In genomic region chr7:158910254-158911053, GRCh38 we compare ENCODE assay signal across 16 cellular contexts. TPM values are rescaled to one million over a fixed set of nuclear protein-coding genes. Genes with fewer than 3 reads are reported as not detected.
DNase-seq lines count a peak whose midpoint lies in the region; ATAC-seq and TF ChIP-seq lines count a peak whose summit lies in the region.
"Had no signal": no experiment of that assay in that cellular context is flagged by ENCODE, and none has a peak within 500 bp of the region (broad histone marks: within the 10 kb centered on the region; RNA-seq: fewer than 3 reads in every experiment).

No MANE protein-coding gene starts in this region.

- no peak for TF ChIP-seq CTCF in Caco-2 (IDR thresholded peaks at IDR 0.05; ENCODE audit: insufficient read depth in 1 of 2, low read depth in 1 of 2, low read length in 1 of 2, severe bottlenecking in 1 of 2, unreplicated experiment in 1 of 2)
- TF ChIP-seq CTCF in endodermal cell (conservative IDR thresholded peaks at IDR 0.05): no peak
- no peak for TF ChIP-seq CTCF in nephron progenitor cell (IDR thresholded peaks at IDR 0.05)
- no peak for TF ChIP-seq CTCF in ascending aorta (IDR thresholded peaks at IDR 0.05)

- H3K27ac Mint-ChIP-seq in Caco-2 (ENCODE audit: unreplicated experiment): peak overlapping the region; percentile 37
- H3K27ac Mint-ChIP-seq in endodermal cell: peak overlapping the region; percentile 37
- H3K27ac Mint-ChIP-seq in nephron progenitor cell: peak overlapping the region; percentile 97
- H3K27ac Mint-ChIP-seq: B cell, T-cell had no signal

- H2AFZ ChIP-seq in Karpas-422 (ENCODE audit: low read length): no peak overlapping the region

- POLR2A ChIA-PET in Caco-2 (lab: Charles Lee): no interaction called here

- intact Hi-C loops in Caco-2 (cut with micrococcal nuclease; ENCODE audit: unreplicated experiment) (no loop called here), ascending aorta (cut with DNase I) (no loop called here)

- H3K36me3 Mint-ChIP-seq in Caco-2 (ENCODE audit: insufficient read depth, unreplicated experiment): peaks cover 16% of the 10 kb centered on the region
- peaks cover 36% of the 10 kb centered on the region for H3K36me3 Mint-ChIP-seq in endodermal cell (ENCODE audit: low read depth)
- H3K36me3 Mint-ChIP-seq in nephron progenitor cell (ENCODE audit: low read depth): peaks cover 64% of the 10 kb centered on the region

- 96 to 98% methylated on average over 21 to 33 of the region's 33 CpGs for WGBS in endodermal cell (ENCODE audit: insufficient coverage in 1 of 2, insufficient read length in 1 of 2), 2 experiments

- no peak overlapping the region for H3K4me3 Mint-ChIP-seq in Caco-2 (ENCODE audit: unreplicated experiment)
- no peak overlapping the region for H3K4me3 Mint-ChIP-seq in endodermal cell
- H3K4me3 Mint-ChIP-seq in nephron progenitor cell: no peak overlapping the region
- H3K4me3 Mint-ChIP-seq: B cell, mesothelial cell of epicardium, T-cell had no signal

- H3K79me2 ChIP-seq in Karpas-422 (ENCODE audit: low read length): no peaks in the 10 kb centered on the region

- no peak for ATAC-seq in GM18505 (IDR thresholded peaks at IDR 0.05; ENCODE audit: unreplicated experiment)
- no peak for ATAC-seq in HG02678 (IDR thresholded peaks at IDR 0.05; ENCODE audit: unreplicated experiment)
- ATAC-seq in GM18520 (IDR thresholded peaks at IDR 0.05; ENCODE audit: unreplicated experiment): no peak
- ATAC-seq: T-cell had no signal

- H3K9me3 Mint-ChIP-seq in Caco-2 (ENCODE audit: unreplicated experiment) (no peaks in the 10 kb centered on the region), endodermal cell (no peaks in the 10 kb centered on the region), nephron progenitor cell (no peaks in the 10 kb centered on the region)
- H3K9me3 Mint-ChIP-seq: mesothelial cell of epicardium, T-cell had no signal

- H3K4me2 ChIP-seq in Karpas-422 (ENCODE audit: low read depth, low read length, poor library complexity, severe bottlenecking): no peak overlapping the region

- H4K20me1 ChIP-seq in Karpas-422 (ENCODE audit: insufficient read depth, low read depth, low read length): no peaks in the 10 kb centered on the region

- H3K4me1 ChIP-seq in Caco-2: no peaks in the 10 kb centered on the region
- H3K4me1 ChIP-seq in Karpas-422 (ENCODE audit: low read length): no peaks in the 10 kb centered on the region
- H3K4me1 ChIP-seq in endodermal cell (ENCODE audit: control insufficient read depth, insufficient read depth, low read length): no peaks in the 10 kb centered on the region
- H3K4me1 ChIP-seq in ascending aorta: no peaks in the 10 kb centered on the region
- H3K4me1 ChIP-seq: transverse colon had no signal

- H3K36me3 ChIP-seq in Caco-2 (ENCODE audit: control insufficient read depth, insufficient read depth, low read length) (peaks cover 5% of the 10 kb centered on the region; the same call in 1 of the 2 replicates), Karpas-422 (ENCODE audit: insufficient read depth, low read length) (peaks cover 48% of the 10 kb centered on the region), endodermal cell (ENCODE audit: control insufficient read depth, insufficient read depth, low read length) (peaks cover 31% of the 10 kb centered on the region), ascending aorta (peaks cover 14 to 36% of the 10 kb centered on the region in 2 donors)

- DNase-seq in Caco-2 (no peak), Karpas-422 (peak; percentile 52), endodermal cell (peak; percentile 56), nephron progenitor cell (no peak), ascending aorta (ENCODE audit: low spot score in 2 of 2) (no peak)
- DNase-seq: amniotic stem cell, cortex of kidney, NCI-H1092, OCI-M1, T-cell, transverse colon had no signal

- H3K27me3 Mint-ChIP-seq in Caco-2 (ENCODE audit: insufficient read depth, unreplicated experiment): no peaks in the 10 kb centered on the region
- no peaks in the 10 kb centered on the region for H3K27me3 Mint-ChIP-seq in endodermal cell (ENCODE audit: insufficient read depth)
- H3K27me3 Mint-ChIP-seq in nephron progenitor cell (ENCODE audit: low read depth, poor library complexity): peaks cover 3% of the 10 kb centered on the region
- H3K27me3 Mint-ChIP-seq: B cell, T-cell had no signal

- H3K4me1 Mint-ChIP-seq in Caco-2 (ENCODE audit: low read depth, unreplicated experiment): no peaks in the 10 kb centered on the region
- no peaks in the 10 kb centered on the region for H3K4me1 Mint-ChIP-seq in endodermal cell
- H3K4me1 Mint-ChIP-seq in nephron progenitor cell: peaks cover 35% of the 10 kb centered on the region
- H3K4me1 Mint-ChIP-seq: B cell, T-cell had no signal

- no peak for TF ChIP-seq POLR2A in GM18505 (IDR thresholded peaks at IDR 0.05; ENCODE audit: borderline replicate concordance, extremely low read depth, insufficient read depth, insufficient read length)

- CTCF ChIA-PET in Caco-2 (lab: Charles Lee): no interaction called here

- H3K27ac ChIP-seq in Karpas-422 (ENCODE audit: low read length) (no peak overlapping the region), endodermal cell (ENCODE audit: low read depth, low read length) (no peak overlapping the region), ascending aorta (no peak overlapping the region)
- H3K27ac ChIP-seq: transverse colon had no signal

- H3K9ac ChIP-seq in Karpas-422 (ENCODE audit: low read length) (no peak overlapping the region), endodermal cell (ENCODE audit: extremely low read depth, low read length, poor library complexity, severe bottlenecking) (no peak overlapping the region)

- H3K4me3 ChIP-seq in Caco-2 (ENCODE audit: low read depth, low read length): no peak overlapping the region
- H3K4me3 ChIP-seq in Karpas-422 (ENCODE audit: low read length): no peak overlapping the region
- no peak overlapping the region for H3K4me3 ChIP-seq in endodermal cell (ENCODE audit: low read length)
- no peak overlapping the region for H3K4me3 ChIP-seq in ascending aorta
- H3K4me3 ChIP-seq: transverse colon had no signal

- no TSS peak for BruUV-seq in Caco-2 (replicated peaks; lab: Mats Ljungman, UMichigan)

- H3K27me3 ChIP-seq in Caco-2 (replicated peaks; ENCODE audit: control insufficient read depth, insufficient read depth, low read length): no peaks in the 10 kb centered on the region
- no peaks in the 10 kb centered on the region for H3K27me3 ChIP-seq in Karpas-422 (ENCODE audit: low read length)
- no peaks in the 10 kb centered on the region for H3K27me3 ChIP-seq in endodermal cell (ENCODE audit: control insufficient read depth, insufficient read depth, low read length, poor library complexity, severe bottlenecking)
- no peaks in the 10 kb centered on the region for H3K27me3 ChIP-seq in ascending aorta
- H3K27me3 ChIP-seq: transverse colon had no signal

- no peaks in the 10 kb centered on the region for H3K9me2 ChIP-seq in Karpas-422 (replicated peaks; ENCODE audit: insufficient read depth, low read length)

- H3K9me3 ChIP-seq in Caco-2 (no peaks in the 10 kb centered on the region), Karpas-422 (ENCODE audit: low read length) (peaks cover 12% of the 10 kb centered on the region), endodermal cell (ENCODE audit: control insufficient read depth, low read length) (peaks cover 11% of the 10 kb centered on the region), ascending aorta (no peaks in the 10 kb centered on the region)
- H3K9me3 ChIP-seq: transverse colon had no signal

RNA-seq across cellular contexts. Expression of gene DYNC2I1, which starts 54.1 kb away (rescaled TPM):
- 13.2 and 17.6 TPM in 2 replicates for total RNA-seq in Caco-2 (2022)
- 15.9 and 40.0 TPM in 2 replicates for total RNA-seq in Karpas-422 (2014; rRNA removed; shearing (Covaris generic); ENCODE audit: low replicate concordance)
- total RNA-seq in endodermal cell: 10 to 100 TPM; 18.5 to 24.2 TPM
- polyA plus RNA-seq in endodermal cell (2013, experiment 1 of 2): 16.4 TPM
- 14.0 TPM for polyA plus RNA-seq in endodermal cell (2013, experiment 2 of 2)
- 7.6 TPM for total RNA-seq in ascending aorta

Comparison
In these comparisons a context has a peak if more than half of its experiments do, and no peak if none do; other contexts are left out.
1. DNase-seq: peak in Karpas-422 (single experiment) and endodermal cell (single experiment); none in Caco-2 (0 of 2), nephron progenitor cell (single experiment) and ascending aorta (0 of 2).
2. H3K27ac Mint-ChIP-seq: peak in every context shown above with its lines; median percentile 97 in nephron progenitor cell; 37 in Caco-2; 37 in endodermal cell.